Comparison of ENCODE assay signal across 21 cellular contexts in the genomic region with DNA sequence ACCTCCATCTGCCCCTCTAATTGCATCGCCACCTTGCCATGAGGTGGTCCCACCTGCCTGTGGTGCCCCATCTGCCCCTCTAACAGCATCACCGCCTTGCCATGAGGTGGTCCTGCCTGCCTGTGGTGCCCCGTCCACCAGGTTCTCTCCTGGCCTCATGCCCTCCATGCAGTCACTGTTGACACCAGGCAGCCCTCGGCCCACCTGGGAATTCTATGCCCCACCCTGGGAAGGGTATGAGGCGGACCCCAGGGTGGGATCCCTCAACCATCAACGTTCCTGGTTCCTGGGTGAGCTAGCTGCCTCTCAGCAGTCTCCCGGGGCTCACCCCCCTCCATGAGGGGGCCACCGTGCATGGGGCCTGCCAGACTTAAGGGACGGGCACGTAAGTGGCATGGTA. TPM values are rescaled to one million over a fixed set of nuclear protein-coding genes. Genes with fewer than 3 reads are reported as not detected.
A peak's percentile ranks its signal among the peaks of the same experiment; 100 is the strongest.
DNase-seq lines count a peak whose midpoint lies in the region; ATAC-seq and TF ChIP-seq lines count a peak whose summit lies in the region.
"Had no signal": no experiment of that assay in that cellular context is flagged by ENCODE, and none has a peak within 500 bp of the region (broad histone marks: within the 10 kb centered on the region; RNA-seq: fewer than 3 reads in every experiment).

No MANE protein-coding gene starts in this region.

- H3K4me1 Mint-ChIP-seq in WTC11, result peaks cover 15% of the 10 kb centered on the region
- H3K4me1 Mint-ChIP-seq: activated naive CD8-positive, alpha-beta T cell treated with anti-CD3 and anti-CD28 coated beads, Interleukin-2, amount 50 U/mL, for 24 hours had no signal

- peak overlapping the region; percentile 50; the same call in 1 of the 2 replicates for H3K9ac ChIP-seq in BLaER1
- H3K9ac ChIP-seq: KMS-11 had no signal

- H3K27me3 ChIP-seq in BLaER1 (no peaks in the 10 kb centered on the region), layer of hippocampus (ENCODE audit: control insufficient read depth, insufficient read depth, low read length) (no peaks in the 10 kb centered on the region)
- H3K27me3 ChIP-seq: cardiac muscle cell, SJCRH30 had no signal

- H3K4me1 ChIP-seq in BLaER1, result peaks cover 90% of the 10 kb centered on the region

- H3K4me2 ChIP-seq in BLaER1, result peak overlapping the region; percentile 83
- H3K4me2 ChIP-seq: KMS-11 had no signal

- peaks cover 2% of the 10 kb centered on the region; the same call in 1 of the 2 replicates for H3K27me3 Mint-ChIP-seq in WTC11 (ENCODE audit: low read depth)
- H3K27me3 Mint-ChIP-seq: activated naive CD8-positive, alpha-beta T cell treated with anti-CD3 and anti-CD28 coated beads, Interleukin-2, amount 50 U/mL, for 24 hours; CD4-positive, CD25-positive, alpha-beta regulatory T cell had no signal

- H3K4me3 Mint-ChIP-seq in WTC11, result no peak overlapping the region
- H3K4me3 Mint-ChIP-seq: activated naive CD8-positive, alpha-beta T cell treated with anti-CD3 and anti-CD28 coated beads, Interleukin-2, amount 50 U/mL, for 24 hours; CD4-positive, CD25-positive, alpha-beta regulatory T cell; neural crest cell; T-helper 1 cell treated with Interleukin-12 subunit alpha and Interleukin-12 subunit beta and Interleukin-4 antibody, amounts not matched to agents 30 μg/mL and 1 μg/mL, for 36 hours had no signal

- TF ChIP-seq CTCF in RWPE1 (conservative IDR thresholded peaks at IDR 0.05; ENCODE audit: low read depth) (no peak), WTC11 (IDR thresholded peaks at IDR 0.05) (no peak)

- no peak overlapping the region for H3K27ac Mint-ChIP-seq in WTC11
- H3K27ac Mint-ChIP-seq: activated naive CD8-positive, alpha-beta T cell treated with anti-CD3 and anti-CD28 coated beads, Interleukin-2, amount 50 U/mL, for 24 hours; activated T-helper 2 cell treated with anti-CD3 and anti-CD28 coated beads, Interferon-gamma antibody, Interleukin-2, Interleukin-4, amounts not matched to agents 10 μg/mL and 5 μg/mL and 100 μg/mL, durations not matched to agents 14 hours and 24 hours and 36 hours; CD4-positive, CD25-positive, alpha-beta regulatory T cell; T-helper 1 cell treated with Interleukin-12 subunit alpha and Interleukin-12 subunit beta and Interleukin-4 antibody, amounts not matched to agents 30 μg/mL and 1 μg/mL, for 36 hours had no signal

- H3K36me3 ChIP-seq in BLaER1, result peaks cover 35% of the 10 kb centered on the region

- H3K4me3 ChIP-seq in BLaER1, result no peak overlapping the region
- no peak overlapping the region for H3K4me3 ChIP-seq in skin epidermis
- H3K4me3 ChIP-seq: cardiac muscle cell, SJCRH30 had no signal

- H3K27ac ChIP-seq in BLaER1 (peak overlapping the region; percentile 78), RWPE1 (peak overlapping the region; percentile 45), layer of hippocampus (ENCODE audit: low read depth, low read length) (peak overlapping the region; percentile 42), skin epidermis (peak overlapping the region in 14 of 21 experiments; percentile 4 to 68 (median 38))
- H3K27ac ChIP-seq: cardiac muscle cell, KMS-11, SJCRH30 had no signal

- ATAC-seq in WTC11 (no peak), HG02840 (IDR thresholded peaks at IDR 0.05; ENCODE audit: low FRiP score, unreplicated experiment) (no peak)
- ATAC-seq: activated naive CD8-positive, alpha-beta T cell treated with anti-CD3 and anti-CD28 coated beads, Interleukin-2, amount 50 U/mL, for 24 hours had no signal

- CTCF ChIA-PET in RWPE1 (lab: Yijun Ruan, JAX) (interaction anchor here (2.6 kb wide), 1 partner anchor 135 kb away, joined by 15 read pairs; no protein-coding TSS in a partner anchor), WTC11 (lab: Charles Lee) (interaction anchor here (0.7 to 2.7 kb wide), 13 partner anchors 10 to 225 kb away, joined by 3 to 59 read pairs (median 6); no protein-coding TSS in a partner anchor)

- H3K9me3 ChIP-seq in BLaER1, result peaks cover 14% of the 10 kb centered on the region
- H3K9me3 ChIP-seq: SJCRH30 had no signal

- H3K36me3 Mint-ChIP-seq in WTC11, result peaks cover 17% of the 10 kb centered on the region

- POLR2A ChIA-PET in RWPE1 (lab: Yijun Ruan, JAX; ENCODE audit: low non-redundant PET), result no interaction called here
- POLR2A ChIA-PET in WTC11 (lab: Charles Lee), result no interaction called here

- peaks cover 11% of the 10 kb centered on the region for H3K9me3 Mint-ChIP-seq in WTC11
- H3K9me3 Mint-ChIP-seq: activated naive CD8-positive, alpha-beta T cell treated with anti-CD3 and anti-CD28 coated beads, Interleukin-2, amount 50 U/mL, for 24 hours; activated T-helper 2 cell treated with anti-CD3 and anti-CD28 coated beads, Interferon-gamma antibody, Interleukin-2, Interleukin-4, amounts not matched to agents 10 μg/mL and 5 μg/mL and 100 μg/mL, durations not matched to agents 14 hours and 24 hours and 36 hours; T-helper 1 cell treated with Interleukin-12 subunit alpha and Interleukin-12 subunit beta and Interleukin-4 antibody, amounts not matched to agents 30 μg/mL and 1 μg/mL, for 36 hours had no signal

- DNase-seq in RWPE1 (ENCODE audit: low spot score), result no peak
- DNase-seq in WTC11 (ENCODE audit: low spot score), result no peak
- no peak for DNase-seq in NCI-H345 treated with DMSO at 0.1 percent for 48 hours (lab: John Stamatoyannopoulos, UW; ENCODE audit: unreplicated experiment)
- DNase-seq in DMS 273 (lab: John Stamatoyannopoulos, UW; ENCODE audit: unreplicated experiment), result no peak
- DNase-seq: activated CD4-positive, alpha-beta T cell treated with anti-CD3 and anti-CD28 coated beads, Interleukin-2, amount 50 U/mL, for 1 hour; activated naive CD8-positive, alpha-beta T cell treated with anti-CD3 and anti-CD28 coated beads, Interleukin-2, amount 50 U/mL, for 24 hours; CD4-positive, CD25-positive, alpha-beta regulatory T cell; erythroblast; NCI-H1930; NCI-H226; retina; SJCRH30 had no signal

- H4K20me1 ChIP-seq in BLaER1, result no peaks in the 10 kb centered on the region

TF ChIP-seq in WTC11, 78 proteins besides CTCF, POLR2A, EP300 and RAD21 (continues in another document):
- no peak for TF ChIP-seq FOXJ3 (CRISPR knock-in tag; IDR thresholded peaks at IDR 0.05; ENCODE audit: borderline replicate concordance)
- no peak for TF ChIP-seq ZNF121 (CRISPR knock-in tag; IDR thresholded peaks at IDR 0.05)
- TF ChIP-seq MLX (CRISPR knock-in tag; IDR thresholded peaks at IDR 0.05), result no peak
- no peak for TF ChIP-seq GABPB1 (CRISPR knock-in tag; IDR thresholded peaks at IDR 0.05)
- TF ChIP-seq TEAD1 (CRISPR knock-in tag; IDR thresholded peaks at IDR 0.05), result no peak
- TF ChIP-seq, protein P1, sequence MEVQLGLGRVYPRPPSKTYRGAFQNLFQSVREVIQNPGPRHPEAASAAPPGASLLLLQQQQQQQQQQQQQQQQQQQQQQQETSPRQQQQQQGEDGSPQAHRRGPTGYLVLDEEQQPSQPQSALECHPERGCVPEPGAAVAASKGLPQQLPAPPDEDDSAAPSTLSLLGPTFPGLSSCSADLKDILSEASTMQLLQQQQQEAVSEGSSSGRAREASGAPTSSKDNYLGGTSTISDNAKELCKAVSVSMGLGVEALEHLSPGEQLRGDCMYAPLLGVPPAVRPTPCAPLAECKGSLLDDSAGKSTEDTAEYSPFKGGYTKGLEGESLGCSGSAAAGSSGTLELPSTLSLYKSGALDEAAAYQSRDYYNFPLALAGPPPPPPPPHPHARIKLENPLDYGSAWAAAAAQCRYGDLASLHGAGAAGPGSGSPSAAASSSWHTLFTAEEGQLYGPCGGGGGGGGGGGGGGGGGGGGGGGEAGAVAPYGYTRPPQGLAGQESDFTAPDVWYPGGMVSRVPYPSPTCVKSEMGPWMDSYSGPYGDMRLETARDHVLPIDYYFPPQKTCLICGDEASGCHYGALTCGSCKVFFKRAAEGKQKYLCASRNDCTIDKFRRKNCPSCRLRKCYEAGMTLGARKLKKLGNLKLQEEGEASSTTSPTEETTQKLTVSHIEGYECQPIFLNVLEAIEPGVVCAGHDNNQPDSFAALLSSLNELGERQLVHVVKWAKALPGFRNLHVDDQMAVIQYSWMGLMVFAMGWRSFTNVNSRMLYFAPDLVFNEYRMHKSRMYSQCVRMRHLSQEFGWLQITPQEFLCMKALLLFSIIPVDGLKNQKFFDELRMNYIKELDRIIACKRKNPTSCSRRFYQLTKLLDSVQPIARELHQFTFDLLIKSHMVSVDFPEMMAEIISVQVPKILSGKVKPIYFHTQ (CRISPR knock-in tag; IDR thresholded peaks at IDR 0.05), result no peak
- TF ChIP-seq, protein P2, sequence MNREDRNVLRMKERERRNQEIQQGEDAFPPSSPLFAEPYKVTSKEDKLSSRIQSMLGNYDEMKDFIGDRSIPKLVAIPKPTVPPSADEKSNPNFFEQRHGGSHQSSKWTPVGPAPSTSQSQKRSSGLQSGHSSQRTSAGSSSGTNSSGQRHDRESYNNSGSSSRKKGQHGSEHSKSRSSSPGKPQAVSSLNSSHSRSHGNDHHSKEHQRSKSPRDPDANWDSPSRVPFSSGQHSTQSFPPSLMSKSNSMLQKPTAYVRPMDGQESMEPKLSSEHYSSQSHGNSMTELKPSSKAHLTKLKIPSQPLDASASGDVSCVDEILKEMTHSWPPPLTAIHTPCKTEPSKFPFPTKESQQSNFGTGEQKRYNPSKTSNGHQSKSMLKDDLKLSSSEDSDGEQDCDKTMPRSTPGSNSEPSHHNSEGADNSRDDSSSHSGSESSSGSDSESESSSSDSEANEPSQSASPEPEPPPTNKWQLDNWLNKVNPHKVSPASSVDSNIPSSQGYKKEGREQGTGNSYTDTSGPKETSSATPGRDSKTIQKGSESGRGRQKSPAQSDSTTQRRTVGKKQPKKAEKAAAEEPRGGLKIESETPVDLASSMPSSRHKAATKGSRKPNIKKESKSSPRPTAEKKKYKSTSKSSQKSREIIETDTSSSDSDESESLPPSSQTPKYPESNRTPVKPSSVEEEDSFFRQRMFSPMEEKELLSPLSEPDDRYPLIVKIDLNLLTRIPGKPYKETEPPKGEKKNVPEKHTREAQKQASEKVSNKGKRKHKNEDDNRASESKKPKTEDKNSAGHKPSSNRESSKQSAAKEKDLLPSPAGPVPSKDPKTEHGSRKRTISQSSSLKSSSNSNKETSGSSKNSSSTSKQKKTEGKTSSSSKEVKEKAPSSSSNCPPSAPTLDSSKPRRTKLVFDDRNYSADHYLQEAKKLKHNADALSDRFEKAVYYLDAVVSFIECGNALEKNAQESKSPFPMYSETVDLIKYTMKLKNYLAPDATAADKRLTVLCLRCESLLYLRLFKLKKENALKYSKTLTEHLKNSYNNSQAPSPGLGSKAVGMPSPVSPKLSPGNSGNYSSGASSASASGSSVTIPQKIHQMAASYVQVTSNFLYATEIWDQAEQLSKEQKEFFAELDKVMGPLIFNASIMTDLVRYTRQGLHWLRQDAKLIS (CRISPR knock-in tag; IDR thresholded peaks at IDR 0.05; ENCODE audit: borderline replicate concordance), result no peak

RNA-seq across cellular contexts. Expression of gene ACOX3, which starts 38.9 kb away (rescaled TPM):
- 10.6 to 10.7 TPM (median 10.6 TPM) in 3 replicates for total RNA-seq in WTC11 (2021)

RNA-seq across cellular contexts. Expression of gene TRMT44, which starts 38.9 kb away (rescaled TPM):
- 25.6 to 29.6 TPM (median 28.4 TPM) in 3 replicates for total RNA-seq in WTC11 (2021)
